1 cellular context compared by ENCODE assay signal in the genomic region with DNA sequence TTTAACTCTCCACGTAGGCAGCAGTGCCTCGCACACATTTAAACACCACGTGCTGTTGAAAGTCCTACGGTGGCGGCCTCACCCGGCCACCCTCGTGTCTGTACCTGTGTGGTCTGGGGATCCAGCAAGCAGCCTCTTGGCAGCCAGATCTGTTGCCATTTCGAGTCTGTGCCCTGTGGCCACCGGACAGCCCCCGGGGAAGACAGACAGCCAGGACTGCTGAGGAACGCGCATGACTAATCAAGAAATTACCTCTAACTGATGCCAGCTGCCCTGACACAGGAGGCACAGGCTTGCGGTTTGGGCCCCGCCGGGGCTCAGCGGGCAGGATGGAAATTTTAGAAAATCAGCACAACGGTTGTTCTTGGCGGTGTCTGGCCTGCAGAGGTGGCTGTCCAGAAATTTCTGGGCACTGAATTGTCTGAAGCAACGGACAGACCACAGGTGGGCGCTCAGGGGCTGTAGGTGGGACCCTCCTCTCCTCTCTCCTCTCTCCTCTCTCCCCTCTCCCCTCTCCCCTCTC.
TF ChIP-seq lines count a peak whose summit lies in the region.

No MANE protein-coding gene starts in this region.

TF ChIP-seq in H1, 55 proteins besides CTCF, POLR2A, EP300 and RAD21 (continued from another document):
- TF ChIP-seq, protein P1, sequence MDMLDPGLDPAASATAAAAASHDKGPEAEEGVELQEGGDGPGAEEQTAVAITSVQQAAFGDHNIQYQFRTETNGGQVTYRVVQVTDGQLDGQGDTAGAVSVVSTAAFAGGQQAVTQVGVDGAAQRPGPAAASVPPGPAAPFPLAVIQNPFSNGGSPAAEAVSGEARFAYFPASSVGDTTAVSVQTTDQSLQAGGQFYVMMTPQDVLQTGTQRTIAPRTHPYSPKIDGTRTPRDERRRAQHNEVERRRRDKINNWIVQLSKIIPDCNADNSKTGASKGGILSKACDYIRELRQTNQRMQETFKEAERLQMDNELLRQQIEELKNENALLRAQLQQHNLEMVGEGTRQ (IDR thresholded peaks at IDR 0.05; ENCODE audit: low read length) = no peak
- no peak for TF ChIP-seq JUN (IDR thresholded peaks at IDR 0.05; ENCODE audit: low read depth, low read length)
- TF ChIP-seq ZNF274 (IDR thresholded peaks at IDR 0.05; ENCODE audit: borderline replicate concordance, extremely low read depth, low read length) = no peak
- TF ChIP-seq KDM4A (IDR thresholded peaks at IDR 0.05; ENCODE audit: low read depth, low read length, severe bottlenecking) = no peak
